ENCODE assay signal across 21 cellular contexts in the genomic region with DNA sequence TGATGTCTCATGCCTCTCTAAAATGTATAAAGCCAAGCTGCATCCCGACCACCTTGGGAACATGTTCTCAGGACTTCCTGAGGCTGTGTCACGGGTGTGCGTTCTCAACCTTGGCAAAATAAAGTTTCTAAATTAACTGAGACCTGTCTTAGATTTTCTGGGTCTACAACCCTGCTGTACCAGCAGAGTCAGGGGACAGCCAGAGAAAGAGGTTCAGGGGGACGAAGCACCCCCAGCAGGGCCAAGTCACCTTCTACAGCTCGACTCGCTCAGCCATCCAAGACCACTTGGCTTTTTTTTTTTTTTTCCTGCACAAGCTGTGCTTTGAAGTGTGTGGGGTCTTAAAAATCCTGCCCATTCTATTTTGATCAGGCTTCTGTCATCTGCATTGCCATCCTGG.
"Had no signal": no experiment of that assay in that cellular context is flagged by ENCODE, and none has a peak within 500 bp of the region (broad histone marks: within the 10 kb centered on the region; RNA-seq: fewer than 3 reads in every experiment).

No MANE protein-coding gene starts in this region.

- DNase-seq: activated CD4-positive, alpha-beta T cell treated with anti-CD3 and anti-CD28 coated beads for 48 hours; activated CD4-positive, alpha-beta T cell treated with anti-CD3 and anti-CD28 coated beads, Interleukin-2, amount 50 U/mL, for 48 hours; activated CD8-positive, alpha-beta memory T cell treated with anti-CD3 and anti-CD28 coated beads for 24 hours; activated gamma-delta T cell treated with Interleukin-2 at 50 U/mL for 16 hours; activated naive CD4-positive, alpha-beta T cell treated with anti-CD3 and anti-CD28 coated beads, Interleukin-2, amount 50 U/mL, for 16 hours; activated T-cell treated with anti-CD3 and anti-CD28 coated beads, Interleukin-2, amount 50 U/mL, for 1 hour; amniotic stem cell; brain microvascular endothelial cell; effector memory CD4-positive, alpha-beta T cell; erythroblast; gastrocnemius medialis; glutamatergic neuron; naive thymus-derived CD8-positive, alpha-beta T cell; stimulated activated naive CD4-positive, alpha-beta T cell; T-helper 1 cell; testis had no signal

- H3K36me3 ChIP-seq: brain microvascular endothelial cell, gastrocnemius medialis, transverse colon, uterus had no signal

- H3K4me1 ChIP-seq: gastrocnemius medialis, testis, uterus had no signal

- H3K4me3 ChIP-seq: coronary artery, dorsolateral prefrontal cortex, gastrocnemius medialis, testis, transverse colon, uterus had no signal

- H3K9me3 Mint-ChIP-seq: activated T-helper 1 cell treated with anti-CD3 and anti-CD28 coated beads, Interleukin-12 subunit alpha, Interleukin-12 subunit beta, Interleukin-2, Interleukin-4 antibody, amounts not matched to agents 30 ng/mL and 10 ng/mL and 1 ng/mL, durations not matched to agents 14 hours and 24 hours and 36 hours; naive thymus-derived CD8-positive, alpha-beta T cell had no signal

- ATAC-seq: gastrocnemius medialis; naive thymus-derived CD8-positive, alpha-beta T cell had no signal

- H3K4me3 Mint-ChIP-seq: activated T-helper 1 cell treated with anti-CD3 and anti-CD28 coated beads, Interleukin-12 subunit alpha, Interleukin-12 subunit beta, Interleukin-2, Interleukin-4 antibody, amounts not matched to agents 30 ng/mL and 10 ng/mL and 1 ng/mL, durations not matched to agents 14 hours and 24 hours and 36 hours; naive thymus-derived CD8-positive, alpha-beta T cell had no signal

- H3K36me3 Mint-ChIP-seq: naive thymus-derived CD8-positive, alpha-beta T cell had no signal

- H3K27ac ChIP-seq: brain microvascular endothelial cell, coronary artery, dorsolateral prefrontal cortex, gastrocnemius medialis, testis, uterus had no signal

- H3K9me3 ChIP-seq: gastrocnemius medialis, testis, transverse colon, uterus had no signal

- H3K27me3 ChIP-seq: testis, transverse colon, uterus had no signal

- H3K27ac Mint-ChIP-seq: activated T-helper 1 cell treated with anti-CD3 and anti-CD28 coated beads, Interleukin-12 subunit alpha, Interleukin-12 subunit beta, Interleukin-2, Interleukin-4 antibody, amounts not matched to agents 30 ng/mL and 10 ng/mL and 1 ng/mL, durations not matched to agents 14 hours and 24 hours and 36 hours had no signal
